ENCODE assay signal across 9 cellular contexts in the genomic region with DNA sequence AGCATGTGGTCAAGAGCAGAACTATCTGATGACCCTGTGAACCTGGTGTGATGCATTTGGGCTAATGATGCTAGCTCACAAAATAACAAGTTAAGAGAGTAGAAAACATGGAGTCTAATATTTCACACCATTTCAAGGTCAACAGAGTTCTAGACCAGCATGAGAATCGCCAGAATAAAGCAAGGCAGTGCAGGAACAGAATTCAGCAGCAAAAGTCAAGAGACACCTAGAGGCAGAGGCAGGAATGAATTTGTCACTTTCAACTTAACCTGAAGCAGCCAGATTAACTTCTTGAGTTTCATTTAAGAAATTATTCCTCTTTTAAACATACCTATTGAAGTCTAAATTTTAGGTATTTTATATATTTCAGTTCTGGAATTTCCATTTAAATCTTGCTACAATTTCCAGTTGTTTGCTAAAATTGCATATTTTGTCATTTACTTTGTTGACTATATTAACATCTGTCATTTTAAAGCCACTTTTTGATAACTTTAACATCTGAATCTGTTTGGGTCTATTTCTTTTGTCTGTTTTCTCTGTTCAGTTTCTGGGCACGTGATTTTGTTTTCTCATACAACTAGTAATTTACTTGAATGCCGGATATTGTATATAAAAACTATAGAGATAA. TPM values are rescaled to one million over a fixed set of nuclear protein-coding genes. Genes with fewer than 3 reads are reported as not detected.
DNase-seq lines count a peak whose midpoint lies in the region; ATAC-seq and TF ChIP-seq lines count a peak whose summit lies in the region.
"Had no signal": no experiment of that assay in that cellular context is flagged by ENCODE, and none has a peak within 500 bp of the region (broad histone marks: within the 10 kb centered on the region; RNA-seq: fewer than 3 reads in every experiment).

No MANE protein-coding gene starts in this region.

- no peaks in the 10 kb centered on the region for H3K36me3 ChIP-seq in BE2C

- no peak for DNase-seq in BE2C
- peak; percentile 38 for DNase-seq in NCI-H82 treated with DMSO at 0.1 percent for 48 hours (lab: John Stamatoyannopoulos, UW; ENCODE audit: unreplicated experiment)
- peak; percentile 31 for DNase-seq in fibroblast of mammary gland (ENCODE audit: low read depth)
- DNase-seq in inferior parietal cortex (ENCODE audit: extremely low spot score) = no peak
- no peak for DNase-seq in NOMO-1 treated with DMSO at 0.1 percent for 48 hours (lab: John Stamatoyannopoulos, UW; ENCODE audit: unreplicated experiment)
- DNase-seq: activated T-cell treated with anti-CD3 and anti-CD28 coated beads, Interleukin-2, amount 50 U/mL, for 72 hours had no signal

- ATAC-seq in GM18870 (IDR thresholded peaks at IDR 0.05; ENCODE audit: unreplicated experiment) (peak; percentile 67), HG02840 (IDR thresholded peaks at IDR 0.05; ENCODE audit: low FRiP score, unreplicated experiment) (no peak), HG03039 (IDR thresholded peaks at IDR 0.05; ENCODE audit: unreplicated experiment) (no peak)

- no peaks in the 10 kb centered on the region for H3K4me1 ChIP-seq in BE2C

- H3K27me3 ChIP-seq in BE2C = no peaks in the 10 kb centered on the region

- peak; percentile 66 for TF ChIP-seq CTCF in BE2C (IDR thresholded peaks at IDR 0.05; ENCODE audit: low read depth, low read length)
- TF ChIP-seq CTCF in fibroblast of mammary gland (conservative IDR thresholded peaks at IDR 0.05; ENCODE audit: control insufficient read depth, insufficient read depth, low read depth, low read length) = peak; percentile 70

- H3K4me3 ChIP-seq in BE2C (ENCODE audit: low read depth, low read length) (no peak overlapping the region), fibroblast of mammary gland (ENCODE audit: control insufficient read depth, low read depth, low read length) (no peak overlapping the region)

- no peaks in the 10 kb centered on the region for H3K9me3 ChIP-seq in BE2C

RNA-seq across cellular contexts. Expression of gene PRSS58, which starts 44.2 kb away (rescaled TPM):
- not detected for polyA plus RNA-seq in BE2C (2012; ENCODE audit: insufficient read depth, insufficient read length, low read depth)

Comparison
In these comparisons a context has a peak if more than half of its experiments do, and no peak if none do; other contexts are left out.
1. DNase-seq: peak in NCI-H82 treated with DMSO at 0.1 percent for 48 hours (single experiment) and fibroblast of mammary gland (single experiment); none in BE2C (single experiment), inferior parietal cortex (single experiment) and NOMO-1 treated with DMSO at 0.1 percent for 48 hours (single experiment).